Comparison of ENCODE assay signal across 1 cellular context in genomic region chr9:98806394-98807069, GRCh38.
TF ChIP-seq lines count a peak whose summit lies in the region.

No MANE protein-coding gene starts in this region.

TF ChIP-seq in H1, 55 proteins besides CTCF, POLR2A, EP300 and RAD21:
- TF ChIP-seq ASH2L (IDR thresholded peaks at IDR 0.05; ENCODE audit: low read length) (no peak), GABPA (IDR thresholded peaks at IDR 0.05; ENCODE audit: borderline replicate concordance, insufficient read depth, low read length) (no peak), SAP30 (IDR thresholded peaks at IDR 0.05; ENCODE audit: insufficient read depth, insufficient replicate concordance, low read length) (no peak), PHF8 (conservative IDR thresholded peaks at IDR 0.05; ENCODE audit: low read depth, low read length) (no peak), CREB1 (IDR thresholded peaks at IDR 0.05) (no peak), BCL11A (IDR thresholded peaks at IDR 0.05; ENCODE audit: low read depth in 2 of 2, low read length in 2 of 2) (no peak)
